21 cellular contexts compared by ENCODE assay signal in the genomic region with DNA sequence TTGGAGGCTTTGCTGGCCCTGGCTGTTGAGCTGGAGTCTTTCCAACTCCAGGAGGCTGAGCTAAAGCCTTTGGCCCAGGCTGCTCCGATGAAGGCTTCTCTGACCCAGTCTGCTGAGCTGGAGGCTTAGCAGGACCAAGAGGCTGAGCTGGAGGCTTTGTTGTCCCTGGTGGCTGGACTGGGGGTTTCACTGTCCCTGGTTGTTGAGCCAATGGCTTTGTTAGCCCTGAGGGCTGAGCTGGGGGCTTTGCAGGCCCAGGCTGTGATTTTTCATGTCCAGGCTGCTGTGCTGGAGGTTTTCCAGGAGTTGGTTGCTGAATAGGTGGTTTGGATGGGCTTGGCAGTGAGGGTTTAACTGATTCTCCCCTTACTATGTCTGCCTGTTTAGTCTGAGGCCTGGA. TPM values are rescaled to one million over a fixed set of nuclear protein-coding genes. Genes with fewer than 3 reads are reported as not detected.
DNase-seq lines count a peak whose midpoint lies in the region; ATAC-seq, FAIRE-seq and TF ChIP-seq lines count a peak whose summit lies in the region.
"Had no signal": no experiment of that assay in that cellular context is flagged by ENCODE, and none has a peak within 500 bp of the region (broad histone marks: within the 10 kb centered on the region; RNA-seq: fewer than 3 reads in every experiment).

No MANE protein-coding gene starts in this region.

- H3K27ac ChIP-seq in foreskin keratinocyte (no peak overlapping the region), upper lobe of left lung (no peak overlapping the region), transverse colon (no peak overlapping the region)
- H3K27ac ChIP-seq: 22Rv1, SJCRH30 had no signal

- FAIRE-seq in H54 (lab: Jason Lieb, UNC) = no peak

- no peaks in the 10 kb centered on the region for H3K9me3 ChIP-seq in upper lobe of left lung
- H3K9me3 ChIP-seq in transverse colon = no peaks in the 10 kb centered on the region
- H3K9me3 ChIP-seq: MG63, SJCRH30 had no signal

- H3K36me3 ChIP-seq in upper lobe of left lung = no peaks in the 10 kb centered on the region
- no peaks in the 10 kb centered on the region for H3K36me3 ChIP-seq in transverse colon
- H3K36me3 ChIP-seq: MG63, SJCRH30 had no signal

- peak; percentile 19 for ATAC-seq in foreskin keratinocyte
- no peak for ATAC-seq in upper lobe of left lung (ENCODE audit: low FRiP score in 2 of 2)
- ATAC-seq: Right ventricle myocardium inferior had no signal

- no peaks in the 10 kb centered on the region for H3K27me3 ChIP-seq in foreskin keratinocyte
- no peaks in the 10 kb centered on the region for H3K27me3 ChIP-seq in upper lobe of left lung
- H3K27me3 ChIP-seq in transverse colon = no peaks in the 10 kb centered on the region
- H3K27me3 ChIP-seq: MG63, SJCRH30 had no signal

- TF ChIP-seq CTCF in foreskin keratinocyte (conservative IDR thresholded peaks at IDR 0.05) (no peak), upper lobe of left lung (IDR thresholded peaks at IDR 0.05) (no peak), transverse colon (IDR thresholded peaks at IDR 0.05) (no peak)

- TF ChIP-seq POLR2A in H54 (IDR thresholded peaks at IDR 0.05; ENCODE audit: low read depth, low read length) = no peak
- TF ChIP-seq POLR2A in upper lobe of left lung (IDR thresholded peaks at IDR 0.05) = no peak
- no peak for TF ChIP-seq POLR2A in transverse colon (IDR thresholded peaks at IDR 0.05)

- DNase-seq in NCI-H82 (lab: John Stamatoyannopoulos, UW) = peak; percentile 36
- DNase-seq in NCI-H82 treated with DMSO at 0.1 percent for 48 hours (lab: John Stamatoyannopoulos, UW; ENCODE audit: unreplicated experiment) = no peak
- DNase-seq in NCI-H446 treated with DMSO at 0.1 percent for 48 hours (lab: John Stamatoyannopoulos, UW) = peak; percentile 42
- no peak for DNase-seq in foreskin keratinocyte
- no peak for DNase-seq in activated CD4-positive, alpha-beta T cell treated with anti-CD3 and anti-CD28 coated beads for 48 hours
- DNase-seq in H54 (ENCODE audit: insufficient read length, low spot score) = no peak
- DNase-seq in upper lobe of left lung = no peak
- no peak for DNase-seq in transverse colon
- DNase-seq: CD8-positive, alpha-beta memory T cell; DMS153; DND-41; H7; IMR-90; KG1; MG63; NCI-H2029; NCI-H510A; SJCRH30 had no signal

- no peak for TF ChIP-seq EP300 in upper lobe of left lung (IDR thresholded peaks at IDR 0.05)
- TF ChIP-seq EP300 in transverse colon (IDR thresholded peaks at IDR 0.05; ENCODE audit: low read depth) = no peak

- in situ Hi-C loops in transverse colon (cut with MboI; ENCODE audit: low pct_ligation_motif_present in 1 of 4, low pct_unique_long_range_greater_than_20kb in 1 of 4, low sequenced_read_pairs in 3 of 4) = no loop called here

- no peaks in the 10 kb centered on the region for H3K4me1 ChIP-seq in foreskin keratinocyte
- no peaks in the 10 kb centered on the region for H3K4me1 ChIP-seq in upper lobe of left lung
- peaks cover 0 to 5% (median 2%) of the 10 kb centered on the region in 4 donors for H3K4me1 ChIP-seq in transverse colon

- intact Hi-C loops in transverse colon (cut with DNase I; ENCODE audit: low total_unique reads) = no loop called here

- H3K4me3 ChIP-seq in upper lobe of left lung (no peak overlapping the region), transverse colon (no peak overlapping the region)
- H3K4me3 ChIP-seq: MG63, SJCRH30 had no signal

- WGBS in upper lobe of left lung, 2 donors = 86% methylated on average over 1 of the region's 1 CpG; no CpG with 5 or more reads in 1 of the 2 donors
- WGBS in transverse colon (ENCODE audit: low coverage in 1 of 2), 2 donors = no CpG with 5 or more reads among the region's 1 CpG

RNA-seq across cellular contexts. Expression of gene PCLO, which starts 7.3 kb away (rescaled TPM):
- total RNA-seq in foreskin keratinocyte = 4.0 and 4.7 TPM in 2 replicates
- 0.45 and 0.78 TPM in 2 replicates for polyA plus RNA-seq in foreskin keratinocyte
- 10 to 100 TPM in 3 of 6 donors, 1 to 10 TPM in 3; 3.0 to 19.8 (median 8.6) TPM for total RNA-seq in upper lobe of left lung
- 10 to 100 TPM in 3 of 4 donors, 1 to 10 TPM in 1; 9.8 to 39.8 (median 16.2) TPM for total RNA-seq in transverse colon
- total RNA-seq: CD8-positive, alpha-beta memory T cell had no signal
- polyA plus RNA-seq: CD14-positive monocyte; CD8-positive, alpha-beta memory T cell had no signal

Comparison
In these comparisons a context has a peak if more than half of its experiments do, and no peak if none do; other contexts are left out.
1. DNase-seq: peak in NCI-H82 (single experiment) and NCI-H446 treated with DMSO at 0.1 percent for 48 hours (single experiment); none in NCI-H82 treated with DMSO at 0.1 percent for 48 hours (single experiment), foreskin keratinocyte (0 of 2), activated CD4-positive, alpha-beta T cell treated with anti-CD3 and anti-CD28 coated beads for 48 hours (single experiment), H54 (single experiment), upper lobe of left lung (0 of 2) and transverse colon (single experiment).